Comparison of ENCODE assay signal across 8 cellular contexts in the genomic region with DNA sequence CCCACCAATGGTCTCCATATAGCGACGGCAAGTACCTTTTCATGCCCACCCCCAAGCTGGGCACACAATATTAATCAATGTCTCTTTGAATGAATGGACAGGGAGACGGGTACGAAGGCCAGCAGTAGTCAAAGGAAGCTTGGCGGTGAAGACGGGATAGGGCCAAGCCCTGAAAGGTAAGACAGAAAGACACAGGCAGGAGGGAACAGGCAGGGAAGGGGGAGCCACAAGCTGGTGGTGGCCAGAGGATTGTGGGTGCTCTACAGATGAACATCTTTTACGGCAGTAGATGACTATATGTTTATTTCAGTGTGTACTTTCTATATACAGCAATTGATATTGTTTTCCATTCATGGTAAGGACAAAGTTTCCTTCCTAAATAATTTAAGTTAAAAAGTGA. TPM values are rescaled to one million over a fixed set of nuclear protein-coding genes. Genes with fewer than 3 reads are reported as not detected.
DNase-seq lines count a peak whose midpoint lies in the region; ATAC-seq, FAIRE-seq and TF ChIP-seq lines count a peak whose summit lies in the region.

No MANE protein-coding gene starts in this region.

- intact Hi-C loops in Calu3 (cut with micrococcal nuclease; ENCODE audit: unreplicated experiment) (no loop called here), endothelial cell of umbilical vein (cut with micrococcal nuclease) (loop anchor here (1.0 to 2.0 kb wide), 2 partner anchors 15 to 30 kb away; no protein-coding TSS in a partner anchor), psoas muscle (cut with DNase I) (no loop called here)

- no peaks in the 10 kb centered on the region for H3K27me3 ChIP-seq in Loucy (ENCODE audit: insufficient read depth, low read length, poor library complexity, severe bottlenecking)
- H3K27me3 ChIP-seq in endothelial cell of umbilical vein (ENCODE audit: control insufficient read depth in 2 of 2, insufficient read depth in 2 of 2, low read length in 2 of 2) = no peaks in the 10 kb centered on the region
- H3K27me3 ChIP-seq in psoas muscle (ENCODE audit: insufficient read depth in 3 of 3, low read length in 2 of 3) = no peaks in the 10 kb centered on the region

- H3K4me3 Mint-ChIP-seq in Calu3 (ENCODE audit: low read depth, unreplicated experiment) = peak overlapping the region; percentile 63

- H3K4me3 ChIP-seq in Loucy (ENCODE audit: low read length, poor library complexity, severe bottlenecking) (peak overlapping the region; percentile 44), endothelial cell of umbilical vein (replicated peaks in 1 of 3; ENCODE audit: insufficient read depth in 1 of 3, low read depth in 1 of 3, low read length in 3 of 3) (no peak overlapping the region), psoas muscle (peak overlapping the region; percentile 2)

- dilution Hi-C loops in endothelial cell of umbilical vein (cut with MboI; ENCODE audit: extremely low pct_ligation_motif_present, low sequenced_read_pairs) = no loop called here

- H3K27me3 Mint-ChIP-seq in Calu3 (ENCODE audit: unreplicated experiment) = no peaks in the 10 kb centered on the region

- TF ChIP-seq POLR2A in endothelial cell of umbilical vein (IDR thresholded peaks at IDR 0.05; ENCODE audit: low read depth, low read length) = no peak

- DNase-seq in Calu3 (no peak), endothelial cell of umbilical vein (ENCODE audit: low read depth, low spot score) (no peak), psoas muscle (no peak), GM19240 (ENCODE audit: insufficient read length, low spot score) (no peak), occipital lobe (lab: John Stamatoyannopoulos, UW) (no peak)

- TF ChIP-seq CTCF in Calu3 (IDR thresholded peaks at IDR 0.05; ENCODE audit: unreplicated experiment) (no peak), Loucy (conservative IDR thresholded peaks at IDR 0.05; ENCODE audit: low read length) (no peak), endothelial cell of umbilical vein (IDR thresholded peaks at IDR 0.05; ENCODE audit: extremely low read depth in 1 of 2, insufficient read depth in 1 of 2, low read depth in 1 of 2, low read length in 2 of 2) (no peak), psoas muscle (IDR thresholded peaks at IDR 0.05) (no peak)

- peak overlapping the region; percentile 60 for H3K27ac ChIP-seq in endothelial cell of umbilical vein (ENCODE audit: insufficient read depth, low read depth, low read length)
- peak overlapping the region; percentile 38 for H3K27ac ChIP-seq in psoas muscle

- no peaks in the 10 kb centered on the region for H3K9me3 Mint-ChIP-seq in Calu3 (ENCODE audit: low read depth, unreplicated experiment)

- no peak for FAIRE-seq in endothelial cell of umbilical vein (lab: Jason Lieb, UNC)

- H3K36me3 ChIP-seq in Loucy (ENCODE audit: insufficient read depth, low read length) (peaks cover 25% of the 10 kb centered on the region; the same call in 1 of the 2 replicates), endothelial cell of umbilical vein (ENCODE audit: control insufficient read depth in 2 of 2, extremely low read depth in 1 of 2, insufficient read depth in 2 of 2, low read length in 2 of 2) (peaks cover 3 to 4% of the 10 kb centered on the region in 2 experiments), psoas muscle (ENCODE audit: insufficient read depth in 1 of 2, low read depth in 1 of 2) (peaks cover 0 to 13% of the 10 kb centered on the region in 2 donors)

- CTCF ChIA-PET in Calu3 (lab: Charles Lee) = interaction anchor here (0.8 to 1.0 kb wide), 2 partner anchors 177 to 185 kb away, joined by 3 to 7 read pairs; no protein-coding TSS in a partner anchor
- CTCF ChIA-PET in endothelial cell of umbilical vein (lab: Charles Lee) = interaction anchor here (0.6 to 2.3 kb wide), 5 partner anchors 11 to 185 kb away, joined by 3 to 13 read pairs (median 3); no protein-coding TSS in a partner anchor

- H3K36me3 Mint-ChIP-seq in Calu3 (ENCODE audit: insufficient read depth, unreplicated experiment) = peaks cover 9% of the 10 kb centered on the region

- H3K9ac ChIP-seq in Loucy (ENCODE audit: low read depth, low read length, poor library complexity, severe bottlenecking) (no peak overlapping the region), endothelial cell of umbilical vein (replicated peaks; ENCODE audit: extremely low read depth, insufficient read depth, low read length) (no peak overlapping the region)

- peaks cover 33% of the 10 kb centered on the region for H3K4me1 Mint-ChIP-seq in Calu3 (ENCODE audit: low read depth, unreplicated experiment)

- H3K9me1 ChIP-seq in endothelial cell of umbilical vein (replicated peaks; ENCODE audit: control insufficient read depth, extremely low read depth, insufficient read depth, low read length) = no peaks in the 10 kb centered on the region

- no TSS peak for BruUV-seq in Calu3 (replicated peaks; lab: Mats Ljungman, UMichigan)
- BruUV-seq in endothelial cell of umbilical vein (replicated peaks; lab: Mats Ljungman, UMichigan) = no TSS peak

- H2AFZ ChIP-seq in Loucy (ENCODE audit: low read length) (no peak overlapping the region), endothelial cell of umbilical vein (ENCODE audit: low read depth, low read length) (no peak overlapping the region)

- ATAC-seq in psoas muscle (peak in 1 of 4 donors; percentile 18), HG03175 (IDR thresholded peaks at IDR 0.05; ENCODE audit: unreplicated experiment) (no peak), GM18502 (IDR thresholded peaks at IDR 0.05; ENCODE audit: poor library complexity, unreplicated experiment) (no peak)

- H3K9me3 ChIP-seq in Loucy (ENCODE audit: insufficient read depth, low read depth, low read length) (no peaks in the 10 kb centered on the region), endothelial cell of umbilical vein (replicated peaks; ENCODE audit: control insufficient read depth, insufficient read depth, low read length) (no peaks in the 10 kb centered on the region), psoas muscle (no peaks in the 10 kb centered on the region)

- POLR2A ChIA-PET in endothelial cell of umbilical vein (lab: Charles Lee) = interaction anchor here (0.7 kb wide), 1 partner anchor 40 kb away, joined by 3 read pairs; no protein-coding TSS in a partner anchor

- H3F3A ChIP-seq in Loucy (ENCODE audit: low read depth) = 0 out of 2 replicates have a peak, but pooled peaks cover 2% of the 10 kb centered on the region

- H3K4me2 ChIP-seq in Loucy (ENCODE audit: low read depth, low read length, poor library complexity, severe bottlenecking) = peak overlapping the region; percentile 74
- H3K4me2 ChIP-seq in endothelial cell of umbilical vein (ENCODE audit: insufficient read depth, low read length) = peak overlapping the region; percentile 37

- no peaks in the 10 kb centered on the region for H3K9me2 ChIP-seq in Loucy (replicated peaks; ENCODE audit: low read depth, low read length)

- H3K79me2 ChIP-seq in Loucy (ENCODE audit: insufficient read depth, low read length) (peaks cover 100% of the 10 kb centered on the region), endothelial cell of umbilical vein (ENCODE audit: control insufficient read depth, insufficient read depth, low read length) (peaks cover 86% of the 10 kb centered on the region)

- H3K4me1 ChIP-seq in Loucy (ENCODE audit: insufficient read depth, low read length, poor library complexity, severe bottlenecking) (peaks cover 51% of the 10 kb centered on the region), endothelial cell of umbilical vein (ENCODE audit: control insufficient read depth, extremely low read depth, insufficient read depth, low read length) (peaks cover 20% of the 10 kb centered on the region), psoas muscle (peaks cover 53% of the 10 kb centered on the region)

- WGBS in psoas muscle, 3 donors = 85 to 93% (median 89%) methylated on average over 7 of the region's 7 CpGs

- H4K20me1 ChIP-seq in Loucy (ENCODE audit: insufficient read depth, low read length, poor library complexity, severe bottlenecking) = peaks cover 72% of the 10 kb centered on the region
- peaks cover 7% of the 10 kb centered on the region for H4K20me1 ChIP-seq in endothelial cell of umbilical vein (replicated peaks; ENCODE audit: control insufficient read depth, extremely low read depth, insufficient read depth, low read length)

- H3K27ac Mint-ChIP-seq in Calu3 (ENCODE audit: unreplicated experiment) = peak overlapping the region; percentile 87

TF ChIP-seq in endothelial cell of umbilical vein, 7 proteins besides CTCF, POLR2A, EP300 and RAD21:
- TF ChIP-seq, protein P1, sequence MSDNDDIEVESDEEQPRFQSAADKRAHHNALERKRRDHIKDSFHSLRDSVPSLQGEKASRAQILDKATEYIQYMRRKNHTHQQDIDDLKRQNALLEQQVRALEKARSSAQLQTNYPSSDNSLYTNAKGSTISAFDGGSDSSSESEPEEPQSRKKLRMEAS (IDR thresholded peaks at IDR 0.05; ENCODE audit: insufficient read depth, insufficient read length) = no peak
- TF ChIP-seq GATA2 (IDR thresholded peaks at IDR 0.05; ENCODE audit: insufficient read depth, insufficient read length, low read depth, low read length) (no peak), EZH2 (IDR thresholded peaks at IDR 0.05; ENCODE audit: borderline replicate concordance, low read depth, low read length, severe bottlenecking) (no peak), MYC (IDR thresholded peaks at IDR 0.05; ENCODE audit: low read depth, low read length) (no peak), FOS (IDR thresholded peaks at IDR 0.05; ENCODE audit: borderline replicate concordance, insufficient read depth, low read length) (no peak), POLR2AphosphoS5 (IDR thresholded peaks at IDR 0.05; ENCODE audit: insufficient read depth, low read depth, low read length) (no peak), JUN (IDR thresholded peaks at IDR 0.05; ENCODE audit: borderline replicate concordance, insufficient read depth, insufficient read length, low read depth) (no peak)

RNA-seq across cellular contexts. Expression of a gene that starts 16.3 kb away (rescaled TPM):
- 198 and 207 TPM in 2 replicates for total RNA-seq in Calu3 (2022)
- total RNA-seq in endothelial cell of umbilical vein = 339 and 347 TPM in 2 replicates
- 145 and 196 TPM in 2 replicates for polyA plus RNA-seq in endothelial cell of umbilical vein
- 324 and 349 TPM in 2 replicates for polyA plus RNA-seq in endothelial cell of umbilical vein (2011; cell fraction: cytosol; rRNA removed)
- polyA plus RNA-seq in endothelial cell of umbilical vein (2011; cell fraction: nucleus; rRNA removed) = 134 and 156 TPM in 2 replicates
- 289 and 327 TPM in 2 replicates for polyA plus RNA-seq in endothelial cell of umbilical vein (2012)
- polyA minus RNA-seq in endothelial cell of umbilical vein = 88.2 and 117 TPM in 2 replicates
- polyA minus RNA-seq in endothelial cell of umbilical vein (2011; cell fraction: cytosol; rRNA and poly(A)+ RNA removed) = 35.2 TPM
- 33.1 and 43.8 TPM in 2 replicates for polyA minus RNA-seq in endothelial cell of umbilical vein (2011; cell fraction: nucleus; rRNA and poly(A)+ RNA removed)
- 100 to 1,000 TPM; 207 to 284 (median 232) TPM for total RNA-seq in psoas muscle
- polyA plus RNA-seq in psoas muscle = 100 to 1,000 TPM; 179 to 261 (median 206) TPM
- 38.4 TPM for total RNA-seq in occipital lobe

Comparison
In these comparisons a context has a peak if more than half of its experiments do, and no peak if none do; other contexts are left out.
1. H3K4me3 ChIP-seq: peak in Loucy (single experiment) and psoas muscle (single experiment); none in endothelial cell of umbilical vein (0 of 3).